ENCODE assay signal across 8 cellular contexts in the genomic region with DNA sequence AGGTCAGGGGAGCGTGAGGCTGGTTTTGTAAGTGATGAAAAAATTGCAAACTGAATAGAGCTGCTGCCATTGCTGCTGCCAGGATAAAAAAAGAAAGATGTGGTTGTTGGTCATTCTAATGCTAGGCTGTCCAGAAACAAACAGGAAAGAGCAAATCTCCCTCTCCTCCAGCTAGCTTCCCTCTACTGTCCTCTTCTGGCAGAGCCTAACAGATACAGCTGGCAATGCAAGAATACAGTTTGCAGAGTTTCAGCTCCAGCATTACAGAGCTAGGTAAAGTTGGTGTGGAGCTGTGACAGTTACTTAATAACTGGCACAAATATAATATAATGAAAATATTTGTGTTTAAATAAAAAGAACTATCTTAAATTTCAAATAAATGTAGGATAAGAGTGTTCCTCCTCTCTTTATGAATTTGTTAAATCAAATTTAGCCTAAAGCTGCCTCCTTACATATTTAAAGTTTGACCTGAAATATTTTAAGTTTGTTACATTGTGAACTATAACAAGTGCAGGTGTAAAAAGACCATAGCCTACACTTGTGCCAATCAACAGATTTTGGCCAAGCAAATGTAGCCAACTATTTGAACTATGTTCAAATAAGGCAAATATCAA.
DNase-seq lines count a peak whose midpoint lies in the region; ATAC-seq and TF ChIP-seq lines count a peak whose summit lies in the region.

No MANE protein-coding gene starts in this region.

- H4K20me1 ChIP-seq in GM23338 (replicated peaks; ENCODE audit: insufficient read depth) (no peaks in the 10 kb centered on the region), PC-9 (ENCODE audit: insufficient read depth) (no peaks in the 10 kb centered on the region)

- H3K4me2 ChIP-seq in GM23338: no peak overlapping the region
- no peak overlapping the region for H3K4me2 ChIP-seq in PC-9

- H3F3A ChIP-seq in GM23338 (replicated peaks; ENCODE audit: low read depth) (no peaks in the 10 kb centered on the region), PC-9 (ENCODE audit: insufficient read depth, low read depth) (no peaks in the 10 kb centered on the region)

- no peak overlapping the region for H3K4me3 Mint-ChIP-seq in GM23338
- H3K4me3 Mint-ChIP-seq in T-helper 2 cell treated with Interferon-gamma antibody and Interleukin-4, amounts not matched to agents 5 μg/mL and 100 μg/mL, for 36 hours: no peak overlapping the region

- H3K9me2 ChIP-seq in GM23338 (ENCODE audit: insufficient read depth): peaks cover 11% of the 10 kb centered on the region
- H3K9me2 ChIP-seq in PC-9 (ENCODE audit: insufficient read depth): no peaks in the 10 kb centered on the region

- intact Hi-C loops in PC-9 (cut with micrococcal nuclease; ENCODE audit: unreplicated experiment): no loop called here

- H3K36me3 ChIP-seq in GM23338 (ENCODE audit: insufficient read depth): no peaks in the 10 kb centered on the region
- H3K36me3 ChIP-seq in PC-9 (ENCODE audit: low read depth): no peaks in the 10 kb centered on the region

- H3K4me3 ChIP-seq in GM23338: no peak overlapping the region
- H3K4me3 ChIP-seq in PC-9: no peak overlapping the region

- CTCF ChIA-PET in PC-9 (lab: Charles Lee): no interaction called here

- POLR2A ChIA-PET in PC-9 (lab: Charles Lee; ENCODE audit: unreplicated experiment): no interaction called here

- H2AFZ ChIP-seq in GM23338: peak overlapping the region; percentile 89; the same call in 1 of the 2 replicates
- H2AFZ ChIP-seq in PC-9: no peak overlapping the region

- H3K79me2 ChIP-seq in GM23338 (replicated peaks; ENCODE audit: insufficient read depth) (no peaks in the 10 kb centered on the region), PC-9 (ENCODE audit: low read depth) (no peaks in the 10 kb centered on the region)

- peaks cover 5% of the 10 kb centered on the region; the same call in 1 of the 3 replicates for H3K9me3 Mint-ChIP-seq in GM23338
- H3K9me3 Mint-ChIP-seq in T-helper 2 cell treated with Interferon-gamma antibody and Interleukin-4, amounts not matched to agents 5 μg/mL and 100 μg/mL, for 36 hours: no peaks in the 10 kb centered on the region

- H3K9me3 ChIP-seq in PC-9 (ENCODE audit: insufficient read depth, low read depth): no peaks in the 10 kb centered on the region

- peak; percentile 26 for DNase-seq in G401 (ENCODE audit: low spot score)
- DNase-seq in GM23338 (ENCODE audit: low spot score): peak; percentile 81
- DNase-seq in PC-9: no peak
- DNase-seq in inferior parietal cortex (ENCODE audit: extremely low spot score): peak; percentile 39
- no peak for DNase-seq in stimulated activated CD4-positive, alpha-beta T cell treated with anti-CD3 and anti-CD28 coated beads, Interleukin-2, amount 100 ng/mL, for 48 hours
- no peak for DNase-seq in T-helper 2 cell treated with Interferon-gamma antibody and Interleukin-4, amounts not matched to agents 5 μg/mL and 100 μg/mL, for 36 hours (ENCODE audit: low spot score)
- DNase-seq in HPDE6-E6E7 (ENCODE audit: extremely low spot score): no peak

- TF ChIP-seq CTCF in GM23338 (conservative IDR thresholded peaks at IDR 0.05; ENCODE audit: low read depth in 2 of 2) (peak; percentile 76 to 99), PC-9 (conservative IDR thresholded peaks at IDR 0.05) (peak; percentile 42; the same call in 1 of the 2 replicates)

- peaks cover under 1% of the 10 kb centered on the region for H3K27me3 Mint-ChIP-seq in GM23338 (ENCODE audit: insufficient read depth, low read depth, poor library complexity)
- H3K27me3 Mint-ChIP-seq in T-helper 2 cell treated with Interferon-gamma antibody and Interleukin-4, amounts not matched to agents 5 μg/mL and 100 μg/mL, for 36 hours (ENCODE audit: low read depth): peaks cover 2% of the 10 kb centered on the region

- no peak overlapping the region for H3K27ac Mint-ChIP-seq in GM23338
- no peak overlapping the region for H3K27ac Mint-ChIP-seq in T-helper 2 cell treated with Interferon-gamma antibody and Interleukin-4, amounts not matched to agents 5 μg/mL and 100 μg/mL, for 36 hours

- no peak overlapping the region for H3K27ac ChIP-seq in GM23338 (ENCODE audit: low read depth)
- no peak overlapping the region for H3K27ac ChIP-seq in PC-9

- ATAC-seq in GM23338: peak; percentile 97
- no peak for ATAC-seq in HG02763 (IDR thresholded peaks at IDR 0.05; ENCODE audit: unreplicated experiment)

- in situ Hi-C loops in G401 (cut with HindIII; ENCODE audit: low sequenced_read_pairs): no loop called here

- peaks cover 34% of the 10 kb centered on the region for H3K4me1 Mint-ChIP-seq in GM23338
- no peaks in the 10 kb centered on the region for H3K4me1 Mint-ChIP-seq in T-helper 2 cell treated with Interferon-gamma antibody and Interleukin-4, amounts not matched to agents 5 μg/mL and 100 μg/mL, for 36 hours (ENCODE audit: low read depth)

- peaks cover 2% of the 10 kb centered on the region; the same call in 2 of the 3 replicates for H3K36me3 Mint-ChIP-seq in GM23338 (ENCODE audit: low read depth)
- no peaks in the 10 kb centered on the region for H3K36me3 Mint-ChIP-seq in T-helper 2 cell treated with Interferon-gamma antibody and Interleukin-4, amounts not matched to agents 5 μg/mL and 100 μg/mL, for 36 hours (ENCODE audit: low read depth)

- H3K27me3 ChIP-seq in GM23338 (ENCODE audit: insufficient read depth): no peaks in the 10 kb centered on the region
- H3K27me3 ChIP-seq in PC-9 (ENCODE audit: insufficient read depth, low read depth): peaks cover 9% of the 10 kb centered on the region; the same call in 1 of the 2 replicates

- BruUV-seq in PC-9 (replicated peaks; lab: Mats Ljungman, UMichigan): no TSS peak

- H3K4me1 ChIP-seq in GM23338 (ENCODE audit: insufficient read depth): peaks cover 29% of the 10 kb centered on the region
- no peaks in the 10 kb centered on the region for H3K4me1 ChIP-seq in PC-9 (replicated peaks; ENCODE audit: insufficient read depth)

TF ChIP-seq in GM23338, 12 proteins besides CTCF, POLR2A, EP300 and RAD21 (continues in another document):
- TF ChIP-seq REST (IDR thresholded peaks at IDR 0.05; ENCODE audit: unreplicated experiment): no peak

Comparison
In these comparisons a context has a peak if more than half of its experiments do, and no peak if none do; other contexts are left out.
1. DNase-seq: peak in G401 (single experiment), GM23338 (single experiment) and inferior parietal cortex (single experiment); none in PC-9 (0 of 2), stimulated activated CD4-positive, alpha-beta T cell treated with anti-CD3 and anti-CD28 coated beads, Interleukin-2, amount 100 ng/mL, for 48 hours (0 of 2), T-helper 2 cell treated with Interferon-gamma antibody and Interleukin-4, amounts not matched to agents 5 μg/mL and 100 μg/mL, for 36 hours (single experiment) and HPDE6-E6E7 (single experiment).